ENCODE assay signal across 15 cellular contexts in genomic region chr19:1514295-1514661, GRCh38. TPM values are rescaled to one million over a fixed set of nuclear protein-coding genes. Genes with fewer than 3 reads are reported as not detected.
DNase-seq lines count a peak whose midpoint lies in the region; ATAC-seq, FAIRE-seq and TF ChIP-seq lines count a peak whose summit lies in the region.
"Had no signal": no experiment of that assay in that cellular context is flagged by ENCODE, and none has a peak within 500 bp of the region (broad histone marks: within the 10 kb centered on the region; RNA-seq: fewer than 3 reads in every experiment).

No MANE protein-coding gene starts in this region.

- BruUV-seq in MCF 10A (replicated peaks; lab: Mats Ljungman, UMichigan), result no TSS peak
- no TSS peak for BruUV-seq in HepG2 (replicated peaks; lab: Mats Ljungman, UMichigan)

- H3K36me3 Mint-ChIP-seq in MCF 10A (ENCODE audit: insufficient read depth, unreplicated experiment) (no peaks in the 10 kb centered on the region), T-helper 17 cell (ENCODE audit: low read depth) (peaks cover 4% of the 10 kb centered on the region), type B pancreatic cell (no peaks in the 10 kb centered on the region)

- in situ Hi-C loops in HepG2 (cut with HindIII; ENCODE audit: extremely low pct_ligation_motif_present, low pct_unique_long_range_greater_than_20kb), result loop anchor here (5.0 kb wide), 1 partner anchor 57 kb away; no protein-coding TSS in a partner anchor

- H3K27me3 ChIP-seq in breast epithelium (peaks cover 6 to 10% of the 10 kb centered on the region in 2 donors), HepG2 (ENCODE audit: control insufficient read depth in 1 of 2, insufficient read depth in 2 of 2, low read length in 2 of 2) (peaks cover 0 to 17% of the 10 kb centered on the region in 2 experiments; a peak in 3 of 5 replicates)

- H3K27ac Mint-ChIP-seq in MCF 10A (ENCODE audit: low read depth, unreplicated experiment) (no peak overlapping the region), T-helper 17 cell (no peak overlapping the region), type B pancreatic cell (no peak overlapping the region)
- H3K27ac Mint-ChIP-seq: CD4-positive, alpha-beta T cell had no signal

- H3K27ac ChIP-seq in breast epithelium (no peak overlapping the region), HepG2 (ENCODE audit: extremely low read length, insufficient read depth, low read length) (no peak overlapping the region)

- TF ChIP-seq POLR2A in breast epithelium (IDR thresholded peaks at IDR 0.05) (no peak), HepG2 (IDR thresholded peaks at IDR 0.05; ENCODE audit: insufficient read depth in 1 of 2, low read depth in 2 of 2, low read length in 2 of 2) (no peak)

- POLR2A ChIA-PET in MCF 10A (lab: Yijun Ruan, JAX), result no interaction called here
- POLR2A ChIA-PET in HepG2 (lab: Yijun Ruan, JAX), result no interaction called here

- FAIRE-seq in HepG2 (lab: Jason Lieb, UNC), result no peak

- H3K36me3 ChIP-seq in breast epithelium, result no peaks in the 10 kb centered on the region
- H3K36me3 ChIP-seq in HepG2 (replicated peaks in 1 of 2; ENCODE audit: control insufficient read depth in 1 of 2, insufficient read depth in 2 of 2, low read length in 2 of 2), result no peaks in the 10 kb centered on the region

- H3K9me3 Mint-ChIP-seq in MCF 10A (ENCODE audit: unreplicated experiment) (no peaks in the 10 kb centered on the region), type B pancreatic cell (peaks cover 4% of the 10 kb centered on the region)
- H3K9me3 Mint-ChIP-seq: CD4-positive, alpha-beta T cell had no signal

- H3K9me3 ChIP-seq in breast epithelium (no peaks in the 10 kb centered on the region), T-helper 17 cell (ENCODE audit: control insufficient read depth, low read length, poor library complexity, severe bottlenecking) (no peaks in the 10 kb centered on the region), HepG2 (ENCODE audit: low read length) (no peaks in the 10 kb centered on the region)

- no peak overlapping the region for H3K4me2 ChIP-seq in HepG2 (ENCODE audit: low read depth, low read length)

- CTCF ChIA-PET in MCF 10A (lab: Yijun Ruan, JAX), result interaction anchor here (0.6 to 0.7 kb wide), 4 partner anchors 75 to 944 kb away, joined by 3 to 5 read pairs (median 3); no protein-coding TSS in a partner anchor
- CTCF ChIA-PET in HepG2 (lab: Yijun Ruan, JAX; ENCODE audit: low intra/inter-chr PET ratio, low total read pairs), result interaction anchor here (2.0 to 2.1 kb wide), 2 partner anchors 11 to 69 kb away, joined by 5 to 8 read pairs; no protein-coding TSS in a partner anchor

- no peak overlapping the region for H3K9ac ChIP-seq in HepG2 (ENCODE audit: insufficient read depth, low read depth, low read length)

- intact Hi-C loops in MCF 10A (cut with micrococcal nuclease), result loop anchor here (5.0 kb wide), 1 partner anchor 237 kb away; the partner anchor contains the start of gene FAM174C
- intact Hi-C loops in breast epithelium (cut with DNase I; ENCODE audit: low total_unique reads), result no loop called here
- intact Hi-C loops in HepG2 (cut with micrococcal nuclease; ENCODE audit: unreplicated experiment), result no loop called here

- peaks cover 5% of the 10 kb centered on the region for H3K4me1 Mint-ChIP-seq in MCF 10A (ENCODE audit: insufficient read depth, unreplicated experiment)
- H3K4me1 Mint-ChIP-seq in T-helper 17 cell, result peaks cover 2% of the 10 kb centered on the region
- peaks cover 5% of the 10 kb centered on the region for H3K4me1 Mint-ChIP-seq in type B pancreatic cell (ENCODE audit: unreplicated experiment)

- H3K4me1 ChIP-seq in breast epithelium (no peaks in the 10 kb centered on the region), HepG2 (ENCODE audit: insufficient read depth, low read length) (peaks cover 34% of the 10 kb centered on the region)

- no peaks in the 10 kb centered on the region for H3K79me2 ChIP-seq in HepG2 (ENCODE audit: insufficient read depth, low read length)

- no peak for TF ChIP-seq RAD21 in HepG2 (CRISPR knock-in tag; IDR thresholded peaks at IDR 0.05)

- H3K4me3 Mint-ChIP-seq in MCF 10A (ENCODE audit: unreplicated experiment) (peak overlapping the region; percentile 75), T-helper 17 cell (peak overlapping the region; percentile 70), type B pancreatic cell (peak overlapping the region; percentile 31)

- TF ChIP-seq CTCF in MCF 10A (IDR thresholded peaks at IDR 0.05; ENCODE audit: unreplicated experiment), result no peak
- TF ChIP-seq CTCF in breast epithelium (IDR thresholded peaks at IDR 0.05), result no peak
- no peak for TF ChIP-seq CTCF in HepG2 (CRISPR knock-in tag; IDR thresholded peaks at IDR 0.05)
- TF ChIP-seq CTCF in type B pancreatic cell (conservative IDR thresholded peaks at IDR 0.05), result no peak

- H4K20me1 ChIP-seq in HepG2 (ENCODE audit: insufficient read depth, low read length), result no peaks in the 10 kb centered on the region

- WGBS in HepG2 (ENCODE audit: low lambda C conversion rate), result 8% methylated on average over 9 of the region's 10 CpGs

- H3K27me3 Mint-ChIP-seq in MCF 10A (ENCODE audit: insufficient read depth, unreplicated experiment), result no peaks in the 10 kb centered on the region
- H3K27me3 Mint-ChIP-seq in T-helper 17 cell, result no peaks in the 10 kb centered on the region
- peaks cover 59% of the 10 kb centered on the region for H3K27me3 Mint-ChIP-seq in type B pancreatic cell

- DNase-seq in MCF 10A (ENCODE audit: unreplicated experiment) (no peak), breast epithelium (ENCODE audit: low spot score in 2 of 2) (no peak), T-helper 17 cell (no peak), HepG2 (ENCODE audit: low spot score) (no peak), type B pancreatic cell (ENCODE audit: extremely low spot score, unreplicated experiment) (no peak), cerebellar nuclear complex (lab: John Stamatoyannopoulos, UW) (no peak), NCI-H446 treated with DMSO at 0.1 percent for 48 hours (lab: John Stamatoyannopoulos, UW) (no peak), AML-193 (lab: John Stamatoyannopoulos, UW) (no peak)
- DNase-seq: DMS 273 treated with DMSO at 0.1 percent for 48 hours, GOT3, NCI-H1417 treated with DMSO at 0.1 percent for 48 hours, NCI-H2029 treated with DMSO at 0.1 percent for 48 hours, NCI-H510A treated with DMSO at 0.1 percent for 48 hours, SHP77 had no signal

- ATAC-seq in T-helper 17 cell (no peak), HepG2 (no peak)

- TF ChIP-seq EP300 in HepG2 (IDR thresholded peaks at IDR 0.05; ENCODE audit: low read depth in 2 of 2, low read length in 2 of 2) (no peak), HepG2 (CRISPR knock-in tag; IDR thresholded peaks at IDR 0.05; ENCODE audit: borderline replicate concordance) (no peak)

- H3K4me3 ChIP-seq in breast epithelium, result no peak overlapping the region
- no peak overlapping the region for H3K4me3 ChIP-seq in HepG2 (replicated peaks in 1 of 3; ENCODE audit: insufficient read depth in 1 of 3, low read depth in 2 of 3, low read length in 3 of 3)

- no peak overlapping the region for H2AFZ ChIP-seq in HepG2 (ENCODE audit: low read length)

RNA-seq across cellular contexts. Expression of gene ADAMTSL5, which starts 1.5 kb away (rescaled TPM):
- total RNA-seq in MCF 10A (2022) (11.1 and 13.7 TPM in 2 replicates), breast epithelium (1 to 10 TPM; 1.3 to 3.5 (median 2.1) TPM), T-helper 17 cell (1 to 10 TPM; 2.9 to 5.6 TPM), HepG2 (2016; rRNA removed; fragmentation: Illumina TruSeq; extraction: Trizol) (0.24 and 0.60 TPM in 2 replicates), type B pancreatic cell (ENCODE audit: low replicate concordance) (3.4 and 10.6 TPM in 2 replicates)
- 0.35 and 0.81 TPM in 2 replicates for total RNA-seq in HepG2 (2016; cell fraction: cytosol; rRNA removed; fragmentation: Illumina TruSeq; extraction: Trizol; ENCODE audit: low read depth)
- total RNA-seq in HepG2 (2016; cell fraction: insoluble cytoplasmic fraction; rRNA removed; fragmentation: Illumina TruSeq; extraction: Trizol), result 0.25 and 0.41 TPM in 2 replicates
- total RNA-seq in HepG2 (2016; cell fraction: membrane; rRNA removed; fragmentation: Illumina TruSeq; extraction: Trizol), result 0.17 and 0.56 TPM in 2 replicates
- 0.41 and 0.78 TPM in 2 replicates for total RNA-seq in HepG2 (2016; cell fraction: nucleus; rRNA removed; fragmentation: Illumina TruSeq; extraction: Trizol)
- polyA plus RNA-seq in HepG2 (2011; rRNA removed), result 2.7 and 3.8 TPM in 2 replicates
- 1.9 and 2.1 TPM in 2 replicates for polyA plus RNA-seq in HepG2 (2011; cell fraction: cytosol; rRNA removed)
- 13.4 and 15.1 TPM in 2 replicates for polyA plus RNA-seq in HepG2 (2011; cell fraction: nucleus; rRNA removed)
- 0.63 and 1.1 TPM in 2 replicates for polyA plus RNA-seq in HepG2 (2012)
- polyA plus RNA-seq in HepG2 (2016; cell fraction: cytosol; fragmentation: Illumina TruSeq; extraction: Trizol; ENCODE audit: low read depth), result 0.43 and 0.55 TPM in 2 replicates
- polyA plus RNA-seq in HepG2 (2016; cell fraction: insoluble cytoplasmic fraction; fragmentation: Illumina TruSeq; extraction: Trizol; ENCODE audit: low read depth), result 0.76 and 0.82 TPM in 2 replicates
- 0.43 and 0.80 TPM in 2 replicates for polyA plus RNA-seq in HepG2 (2016; cell fraction: membrane; fragmentation: Illumina TruSeq; extraction: Trizol; ENCODE audit: low read depth)
- polyA plus RNA-seq in HepG2 (2016; cell fraction: nucleus; fragmentation: Illumina TruSeq; extraction: Trizol; ENCODE audit: insufficient read depth, low read depth), result 2.4 and 2.9 TPM in 2 replicates
- 1.8 and 6.0 TPM in 2 replicates for polyA minus RNA-seq in HepG2 (2011; rRNA and poly(A)+ RNA removed; ENCODE audit: low replicate concordance)
- polyA minus RNA-seq in HepG2 (2011; cell fraction: cytosol; rRNA and poly(A)+ RNA removed), result 0.79 and 1.8 TPM in 2 replicates
- polyA minus RNA-seq in HepG2 (2011; cell fraction: nucleus; rRNA and poly(A)+ RNA removed), result 1.2 and 1.7 TPM in 2 replicates

RNA-seq across cellular contexts. Expression of gene PLK5, which starts 9.6 kb away (rescaled TPM):
- 0.21 and 0.22 TPM in 2 replicates for total RNA-seq in MCF 10A (2022)
- total RNA-seq in breast epithelium, result under 1 TPM in 2 of 3 donors, not detected in 1; 0.44 to 0.98 TPM
- not detected for total RNA-seq in T-helper 17 cell
- not detected in 2 replicates for total RNA-seq in HepG2 (2016; rRNA removed; fragmentation: Illumina TruSeq; extraction: Trizol)
- total RNA-seq in HepG2 (2016; cell fraction: cytosol; rRNA removed; fragmentation: Illumina TruSeq; extraction: Trizol; ENCODE audit: low read depth), result not detected in 2 replicates
- not detected in 2 replicates for total RNA-seq in HepG2 (2016; cell fraction: insoluble cytoplasmic fraction; rRNA removed; fragmentation: Illumina TruSeq; extraction: Trizol)
- total RNA-seq in HepG2 (2016; cell fraction: membrane; rRNA removed; fragmentation: Illumina TruSeq; extraction: Trizol), result not detected in 2 replicates
- not detected in 2 replicates for total RNA-seq in HepG2 (2016; cell fraction: nucleus; rRNA removed; fragmentation: Illumina TruSeq; extraction: Trizol)
- not detected in 2 replicates for polyA plus RNA-seq in HepG2 (2011; rRNA removed)
- not detected in 2 replicates for polyA plus RNA-seq in HepG2 (2011; cell fraction: cytosol; rRNA removed)
- not detected in 2 replicates for polyA plus RNA-seq in HepG2 (2011; cell fraction: nucleus; rRNA removed)
- polyA plus RNA-seq in HepG2 (2012), result not detected in 2 replicates
- not detected in 2 replicates for polyA plus RNA-seq in HepG2 (2016; cell fraction: cytosol; fragmentation: Illumina TruSeq; extraction: Trizol; ENCODE audit: low read depth)
- polyA plus RNA-seq in HepG2 (2016; cell fraction: insoluble cytoplasmic fraction; fragmentation: Illumina TruSeq; extraction: Trizol; ENCODE audit: low read depth), result not detected in 2 replicates
- not detected in 2 replicates for polyA plus RNA-seq in HepG2 (2016; cell fraction: membrane; fragmentation: Illumina TruSeq; extraction: Trizol; ENCODE audit: low read depth)
- polyA plus RNA-seq in HepG2 (2016; cell fraction: nucleus; fragmentation: Illumina TruSeq; extraction: Trizol; ENCODE audit: insufficient read depth, low read depth), result 0.21 TPM in 1 of 2 replicates, not detected in the other
- not detected in 2 replicates for polyA minus RNA-seq in HepG2 (2011; rRNA and poly(A)+ RNA removed; ENCODE audit: low replicate concordance)
- polyA minus RNA-seq in HepG2 (2011; cell fraction: cytosol; rRNA and poly(A)+ RNA removed), result not detected in 2 replicates
- not detected in 2 replicates for polyA minus RNA-seq in HepG2 (2011; cell fraction: nucleus; rRNA and poly(A)+ RNA removed)
- total RNA-seq in type B pancreatic cell (ENCODE audit: low replicate concordance), result 0.24 TPM in 1 of 2 replicates, not detected in the other

RNA-seq across cellular contexts. Expression of gene REEP6, which starts 23.3 kb away (rescaled TPM):
- 3.8 TPM in 2 replicates for total RNA-seq in MCF 10A (2022)
- 10 to 100 TPM in 2 of 3 donors, 1 to 10 TPM in 1; 4.3 to 17.4 (median 11.0) TPM for total RNA-seq in breast epithelium
- total RNA-seq in T-helper 17 cell, result 1 to 10 TPM; 1.8 to 2.3 TPM
- 15.6 and 28.8 TPM in 2 replicates for total RNA-seq in HepG2 (2016; rRNA removed; fragmentation: Illumina TruSeq; extraction: Trizol)
- 21.2 and 31.3 TPM in 2 replicates for total RNA-seq in HepG2 (2016; cell fraction: cytosol; rRNA removed; fragmentation: Illumina TruSeq; extraction: Trizol; ENCODE audit: low read depth)
- total RNA-seq in HepG2 (2016; cell fraction: insoluble cytoplasmic fraction; rRNA removed; fragmentation: Illumina TruSeq; extraction: Trizol), result 13.3 and 31.5 TPM in 2 replicates
- total RNA-seq in HepG2 (2016; cell fraction: membrane; rRNA removed; fragmentation: Illumina TruSeq; extraction: Trizol), result 21.8 and 29.6 TPM in 2 replicates
- total RNA-seq in HepG2 (2016; cell fraction: nucleus; rRNA removed; fragmentation: Illumina TruSeq; extraction: Trizol), result 22.0 and 24.7 TPM in 2 replicates
- polyA plus RNA-seq in HepG2 (2011; rRNA removed), result 10.0 and 17.3 TPM in 2 replicates
- 10.9 and 13.3 TPM in 2 replicates for polyA plus RNA-seq in HepG2 (2011; cell fraction: cytosol; rRNA removed)
- polyA plus RNA-seq in HepG2 (2011; cell fraction: nucleus; rRNA removed), result 15.2 and 19.3 TPM in 2 replicates
- polyA plus RNA-seq in HepG2 (2012), result 31.7 and 32.2 TPM in 2 replicates
- 40.3 and 49.6 TPM in 2 replicates for polyA plus RNA-seq in HepG2 (2016; cell fraction: cytosol; fragmentation: Illumina TruSeq; extraction: Trizol; ENCODE audit: low read depth)
- 23.2 and 29.9 TPM in 2 replicates for polyA plus RNA-seq in HepG2 (2016; cell fraction: insoluble cytoplasmic fraction; fragmentation: Illumina TruSeq; extraction: Trizol; ENCODE audit: low read depth)
- polyA plus RNA-seq in HepG2 (2016; cell fraction: membrane; fragmentation: Illumina TruSeq; extraction: Trizol; ENCODE audit: low read depth), result 43.0 and 49.7 TPM in 2 replicates
- 65.9 and 70.0 TPM in 2 replicates for polyA plus RNA-seq in HepG2 (2016; cell fraction: nucleus; fragmentation: Illumina TruSeq; extraction: Trizol; ENCODE audit: insufficient read depth, low read depth)
- polyA minus RNA-seq in HepG2 (2011; rRNA and poly(A)+ RNA removed; ENCODE audit: low replicate concordance), result 7.1 and 14.8 TPM in 2 replicates
- polyA minus RNA-seq in HepG2 (2011; cell fraction: cytosol; rRNA and poly(A)+ RNA removed), result 12.4 and 14.4 TPM in 2 replicates
- 3.5 and 3.6 TPM in 2 replicates for polyA minus RNA-seq in HepG2 (2011; cell fraction: nucleus; rRNA and poly(A)+ RNA removed)
- 17.3 and 34.5 TPM in 2 replicates for total RNA-seq in type B pancreatic cell (ENCODE audit: low replicate concordance)

RNA-seq across cellular contexts. Expression of gene PCSK4, which starts 24.1 kb away (rescaled TPM):
- total RNA-seq in MCF 10A (2022) (3.4 and 3.7 TPM in 2 replicates), breast epithelium (1 to 10 TPM; 2.2 to 10.0 (median 5.9) TPM), T-helper 17 cell (1 to 10 TPM; 3.3 to 4.5 TPM), HepG2 (2016; rRNA removed; fragmentation: Illumina TruSeq; extraction: Trizol) (0.52 and 2.0 TPM in 2 replicates), type B pancreatic cell (ENCODE audit: low replicate concordance) (9.6 and 12.4 TPM in 2 replicates)
- total RNA-seq in HepG2 (2016; cell fraction: cytosol; rRNA removed; fragmentation: Illumina TruSeq; extraction: Trizol; ENCODE audit: low read depth), result 0.91 and 1.2 TPM in 2 replicates
- 1.1 and 1.5 TPM in 2 replicates for total RNA-seq in HepG2 (2016; cell fraction: insoluble cytoplasmic fraction; rRNA removed; fragmentation: Illumina TruSeq; extraction: Trizol)
- 1.5 and 2.0 TPM in 2 replicates for total RNA-seq in HepG2 (2016; cell fraction: membrane; rRNA removed; fragmentation: Illumina TruSeq; extraction: Trizol)
- total RNA-seq in HepG2 (2016; cell fraction: nucleus; rRNA removed; fragmentation: Illumina TruSeq; extraction: Trizol), result 1.7 and 3.6 TPM in 2 replicates
- polyA plus RNA-seq in HepG2 (2011; rRNA removed), result 2.7 and 3.1 TPM in 2 replicates
- polyA plus RNA-seq in HepG2 (2011; cell fraction: cytosol; rRNA removed), result 0.73 and 1.2 TPM in 2 replicates
- polyA plus RNA-seq in HepG2 (2011; cell fraction: nucleus; rRNA removed), result 62.7 and 100 TPM in 2 replicates
- polyA plus RNA-seq in HepG2 (2012), result 2.9 and 3.0 TPM in 2 replicates
- 0.60 and 0.88 TPM in 2 replicates for polyA plus RNA-seq in HepG2 (2016; cell fraction: cytosol; fragmentation: Illumina TruSeq; extraction: Trizol; ENCODE audit: low read depth)
- polyA plus RNA-seq in HepG2 (2016; cell fraction: insoluble cytoplasmic fraction; fragmentation: Illumina TruSeq; extraction: Trizol; ENCODE audit: low read depth), result 0.61 and 1.1 TPM in 2 replicates
- polyA plus RNA-seq in HepG2 (2016; cell fraction: membrane; fragmentation: Illumina TruSeq; extraction: Trizol; ENCODE audit: low read depth), result 1.2 TPM in 2 replicates
- polyA plus RNA-seq in HepG2 (2016; cell fraction: nucleus; fragmentation: Illumina TruSeq; extraction: Trizol; ENCODE audit: insufficient read depth, low read depth), result 11.8 and 12.9 TPM in 2 replicates
- 0.84 and 1.6 TPM in 2 replicates for polyA minus RNA-seq in HepG2 (2011; rRNA and poly(A)+ RNA removed; ENCODE audit: low replicate concordance)
- 0.88 and 1.6 TPM in 2 replicates for polyA minus RNA-seq in HepG2 (2011; cell fraction: cytosol; rRNA and poly(A)+ RNA removed)
- polyA minus RNA-seq in HepG2 (2011; cell fraction: nucleus; rRNA and poly(A)+ RNA removed), result 1.7 and 4.6 TPM in 2 replicates

RNA-seq across cellular contexts. Expression of gene C19orf25, which starts 35.3 kb away (rescaled TPM):
- 36.3 and 40.5 TPM in 2 replicates for total RNA-seq in MCF 10A (2022)
- total RNA-seq in breast epithelium, result 10 to 100 TPM; 27.7 to 32.8 (median 28.7) TPM
- 10 to 100 TPM; 24.3 to 29.0 TPM for total RNA-seq in T-helper 17 cell
- total RNA-seq in HepG2 (2016; rRNA removed; fragmentation: Illumina TruSeq; extraction: Trizol), result 32.3 and 32.4 TPM in 2 replicates
- 11.9 and 13.3 TPM in 2 replicates for total RNA-seq in HepG2 (2016; cell fraction: cytosol; rRNA removed; fragmentation: Illumina TruSeq; extraction: Trizol; ENCODE audit: low read depth)
- total RNA-seq in HepG2 (2016; cell fraction: insoluble cytoplasmic fraction; rRNA removed; fragmentation: Illumina TruSeq; extraction: Trizol), result 34.4 and 35.4 TPM in 2 replicates
- 33.2 and 36.2 TPM in 2 replicates for total RNA-seq in HepG2 (2016; cell fraction: membrane; rRNA removed; fragmentation: Illumina TruSeq; extraction: Trizol)
- total RNA-seq in HepG2 (2016; cell fraction: nucleus; rRNA removed; fragmentation: Illumina TruSeq; extraction: Trizol), result 15.1 and 17.1 TPM in 2 replicates
- 14.2 and 19.5 TPM in 2 replicates for polyA plus RNA-seq in HepG2 (2011; rRNA removed)
- 18.3 and 24.5 TPM in 2 replicates for polyA plus RNA-seq in HepG2 (2011; cell fraction: cytosol; rRNA removed)
- 33.5 and 34.3 TPM in 2 replicates for polyA plus RNA-seq in HepG2 (2011; cell fraction: nucleus; rRNA removed)
- polyA plus RNA-seq in HepG2 (2012), result 9.6 and 14.8 TPM in 2 replicates
- polyA plus RNA-seq in HepG2 (2016; cell fraction: cytosol; fragmentation: Illumina TruSeq; extraction: Trizol; ENCODE audit: low read depth), result 11.7 and 15.7 TPM in 2 replicates
- 31.7 and 32.0 TPM in 2 replicates for polyA plus RNA-seq in HepG2 (2016; cell fraction: insoluble cytoplasmic fraction; fragmentation: Illumina TruSeq; extraction: Trizol; ENCODE audit: low read depth)
- polyA plus RNA-seq in HepG2 (2016; cell fraction: membrane; fragmentation: Illumina TruSeq; extraction: Trizol; ENCODE audit: low read depth), result 25.3 and 26.3 TPM in 2 replicates
- 30.3 and 33.5 TPM in 2 replicates for polyA plus RNA-seq in HepG2 (2016; cell fraction: nucleus; fragmentation: Illumina TruSeq; extraction: Trizol; ENCODE audit: insufficient read depth, low read depth)
- polyA minus RNA-seq in HepG2 (2011; rRNA and poly(A)+ RNA removed; ENCODE audit: low replicate concordance), result 15.8 and 20.8 TPM in 2 replicates
- polyA minus RNA-seq in HepG2 (2011; cell fraction: cytosol; rRNA and poly(A)+ RNA removed), result 8.7 and 9.4 TPM in 2 replicates
- 13.3 and 13.6 TPM in 2 replicates for polyA minus RNA-seq in HepG2 (2011; cell fraction: nucleus; rRNA and poly(A)+ RNA removed)
- total RNA-seq in type B pancreatic cell (ENCODE audit: low replicate concordance), result 36.6 and 37.5 TPM in 2 replicates
